1 cellular context compared by ENCODE assay signal in the genomic region with DNA sequence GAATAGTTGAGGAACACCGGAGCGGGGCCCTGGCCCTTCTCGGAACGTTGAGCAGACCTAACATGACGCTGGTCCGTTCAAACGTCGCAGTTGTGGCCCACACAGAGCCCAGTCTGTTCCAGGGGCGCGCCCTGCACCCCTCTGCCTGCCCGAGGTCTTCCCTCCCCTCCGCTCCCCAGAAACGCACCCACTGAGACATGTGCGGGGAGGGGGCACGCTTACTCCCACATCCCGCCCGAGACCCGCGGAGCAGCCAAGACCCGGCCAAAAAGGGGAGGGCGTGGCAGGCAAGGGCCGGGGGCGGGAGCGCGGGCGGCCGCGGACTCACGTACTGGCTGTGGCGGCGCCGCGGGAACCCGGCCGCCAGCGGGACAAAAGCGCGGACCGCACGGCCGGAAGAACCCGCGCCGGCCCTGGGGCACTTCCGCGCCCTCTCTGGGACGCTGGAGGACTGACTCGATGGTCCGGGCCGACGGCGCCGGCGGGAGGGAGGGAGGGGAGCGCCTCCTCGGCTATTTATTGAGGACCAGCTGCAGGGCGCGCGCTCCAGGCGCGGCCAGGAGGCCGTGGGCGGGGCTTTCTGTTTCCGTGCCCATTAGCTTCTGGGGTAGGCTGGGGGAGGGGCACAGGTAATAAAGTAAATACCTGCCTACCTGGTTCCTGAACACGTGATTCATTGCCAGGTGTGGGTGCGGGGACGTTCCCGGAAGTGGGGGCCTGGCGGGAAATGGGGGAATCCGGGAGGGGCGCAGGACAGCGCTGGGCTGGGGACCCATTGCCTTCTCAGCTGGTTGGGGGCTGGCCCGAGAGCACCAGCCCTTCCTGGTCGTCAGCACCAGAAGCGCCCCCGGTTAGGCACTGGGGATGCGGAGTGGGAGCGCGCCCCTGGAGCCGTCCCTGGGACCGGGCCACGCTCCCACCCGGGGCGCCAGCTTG.
A peak's percentile ranks its signal among the peaks of the same experiment; 100 is the strongest.
TF ChIP-seq lines count a peak whose summit lies in the region.

A gene (minus strand): TSS at position 390 of the 936 bp plus-strand sequence. CDS start 57 bp downstream, at position 333.

TF ChIP-seq in K562, 482 proteins besides CTCF, POLR2A, EP300 and RAD21 (continued from another document and continues in another):
- TF ChIP-seq, protein P1, sequence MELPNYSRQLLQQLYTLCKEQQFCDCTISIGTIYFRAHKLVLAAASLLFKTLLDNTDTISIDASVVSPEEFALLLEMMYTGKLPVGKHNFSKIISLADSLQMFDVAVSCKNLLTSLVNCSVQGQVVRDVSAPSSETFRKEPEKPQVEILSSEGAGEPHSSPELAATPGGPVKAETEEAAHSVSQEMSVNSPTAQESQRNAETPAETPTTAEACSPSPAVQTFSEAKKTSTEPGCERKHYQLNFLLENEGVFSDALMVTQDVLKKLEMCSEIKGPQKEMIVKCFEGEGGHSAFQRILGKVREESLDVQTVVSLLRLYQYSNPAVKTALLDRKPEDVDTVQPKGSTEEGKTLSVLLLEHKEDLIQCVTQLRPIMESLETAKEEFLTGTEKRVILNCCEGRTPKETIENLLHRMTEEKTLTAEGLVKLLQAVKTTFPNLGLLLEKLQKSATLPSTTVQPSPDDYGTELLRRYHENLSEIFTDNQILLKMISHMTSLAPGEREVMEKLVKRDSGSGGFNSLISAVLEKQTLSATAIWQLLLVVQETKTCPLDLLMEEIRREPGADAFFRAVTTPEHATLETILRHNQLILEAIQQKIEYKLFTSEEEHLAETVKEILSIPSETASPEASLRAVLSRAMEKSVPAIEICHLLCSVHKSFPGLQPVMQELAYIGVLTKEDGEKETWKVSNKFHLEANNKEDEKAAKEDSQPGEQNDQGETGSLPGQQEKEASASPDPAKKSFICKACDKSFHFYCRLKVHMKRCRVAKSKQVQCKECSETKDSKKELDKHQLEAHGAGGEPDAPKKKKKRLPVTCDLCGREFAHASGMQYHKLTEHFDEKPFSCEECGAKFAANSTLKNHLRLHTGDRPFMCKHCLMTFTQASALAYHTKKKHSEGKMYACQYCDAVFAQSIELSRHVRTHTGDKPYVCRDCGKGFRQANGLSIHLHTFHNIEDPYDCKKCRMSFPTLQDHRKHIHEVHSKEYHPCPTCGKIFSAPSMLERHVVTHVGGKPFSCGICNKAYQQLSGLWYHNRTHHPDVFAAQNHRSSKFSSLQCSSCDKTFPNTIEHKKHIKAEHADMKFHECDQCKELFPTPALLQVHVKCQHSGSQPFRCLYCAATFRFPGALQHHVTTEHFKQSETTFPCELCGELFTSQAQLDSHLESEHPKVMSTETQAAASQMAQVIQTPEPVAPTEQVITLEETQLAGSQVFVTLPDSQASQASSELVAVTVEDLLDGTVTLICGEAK (IDR thresholded peaks at IDR 0.05), result peak; percentile 96
- TF ChIP-seq, protein P1 (CRISPR knock-in tag; IDR thresholded peaks at IDR 0.05), result no peak
- TF ChIP-seq, protein P2, sequence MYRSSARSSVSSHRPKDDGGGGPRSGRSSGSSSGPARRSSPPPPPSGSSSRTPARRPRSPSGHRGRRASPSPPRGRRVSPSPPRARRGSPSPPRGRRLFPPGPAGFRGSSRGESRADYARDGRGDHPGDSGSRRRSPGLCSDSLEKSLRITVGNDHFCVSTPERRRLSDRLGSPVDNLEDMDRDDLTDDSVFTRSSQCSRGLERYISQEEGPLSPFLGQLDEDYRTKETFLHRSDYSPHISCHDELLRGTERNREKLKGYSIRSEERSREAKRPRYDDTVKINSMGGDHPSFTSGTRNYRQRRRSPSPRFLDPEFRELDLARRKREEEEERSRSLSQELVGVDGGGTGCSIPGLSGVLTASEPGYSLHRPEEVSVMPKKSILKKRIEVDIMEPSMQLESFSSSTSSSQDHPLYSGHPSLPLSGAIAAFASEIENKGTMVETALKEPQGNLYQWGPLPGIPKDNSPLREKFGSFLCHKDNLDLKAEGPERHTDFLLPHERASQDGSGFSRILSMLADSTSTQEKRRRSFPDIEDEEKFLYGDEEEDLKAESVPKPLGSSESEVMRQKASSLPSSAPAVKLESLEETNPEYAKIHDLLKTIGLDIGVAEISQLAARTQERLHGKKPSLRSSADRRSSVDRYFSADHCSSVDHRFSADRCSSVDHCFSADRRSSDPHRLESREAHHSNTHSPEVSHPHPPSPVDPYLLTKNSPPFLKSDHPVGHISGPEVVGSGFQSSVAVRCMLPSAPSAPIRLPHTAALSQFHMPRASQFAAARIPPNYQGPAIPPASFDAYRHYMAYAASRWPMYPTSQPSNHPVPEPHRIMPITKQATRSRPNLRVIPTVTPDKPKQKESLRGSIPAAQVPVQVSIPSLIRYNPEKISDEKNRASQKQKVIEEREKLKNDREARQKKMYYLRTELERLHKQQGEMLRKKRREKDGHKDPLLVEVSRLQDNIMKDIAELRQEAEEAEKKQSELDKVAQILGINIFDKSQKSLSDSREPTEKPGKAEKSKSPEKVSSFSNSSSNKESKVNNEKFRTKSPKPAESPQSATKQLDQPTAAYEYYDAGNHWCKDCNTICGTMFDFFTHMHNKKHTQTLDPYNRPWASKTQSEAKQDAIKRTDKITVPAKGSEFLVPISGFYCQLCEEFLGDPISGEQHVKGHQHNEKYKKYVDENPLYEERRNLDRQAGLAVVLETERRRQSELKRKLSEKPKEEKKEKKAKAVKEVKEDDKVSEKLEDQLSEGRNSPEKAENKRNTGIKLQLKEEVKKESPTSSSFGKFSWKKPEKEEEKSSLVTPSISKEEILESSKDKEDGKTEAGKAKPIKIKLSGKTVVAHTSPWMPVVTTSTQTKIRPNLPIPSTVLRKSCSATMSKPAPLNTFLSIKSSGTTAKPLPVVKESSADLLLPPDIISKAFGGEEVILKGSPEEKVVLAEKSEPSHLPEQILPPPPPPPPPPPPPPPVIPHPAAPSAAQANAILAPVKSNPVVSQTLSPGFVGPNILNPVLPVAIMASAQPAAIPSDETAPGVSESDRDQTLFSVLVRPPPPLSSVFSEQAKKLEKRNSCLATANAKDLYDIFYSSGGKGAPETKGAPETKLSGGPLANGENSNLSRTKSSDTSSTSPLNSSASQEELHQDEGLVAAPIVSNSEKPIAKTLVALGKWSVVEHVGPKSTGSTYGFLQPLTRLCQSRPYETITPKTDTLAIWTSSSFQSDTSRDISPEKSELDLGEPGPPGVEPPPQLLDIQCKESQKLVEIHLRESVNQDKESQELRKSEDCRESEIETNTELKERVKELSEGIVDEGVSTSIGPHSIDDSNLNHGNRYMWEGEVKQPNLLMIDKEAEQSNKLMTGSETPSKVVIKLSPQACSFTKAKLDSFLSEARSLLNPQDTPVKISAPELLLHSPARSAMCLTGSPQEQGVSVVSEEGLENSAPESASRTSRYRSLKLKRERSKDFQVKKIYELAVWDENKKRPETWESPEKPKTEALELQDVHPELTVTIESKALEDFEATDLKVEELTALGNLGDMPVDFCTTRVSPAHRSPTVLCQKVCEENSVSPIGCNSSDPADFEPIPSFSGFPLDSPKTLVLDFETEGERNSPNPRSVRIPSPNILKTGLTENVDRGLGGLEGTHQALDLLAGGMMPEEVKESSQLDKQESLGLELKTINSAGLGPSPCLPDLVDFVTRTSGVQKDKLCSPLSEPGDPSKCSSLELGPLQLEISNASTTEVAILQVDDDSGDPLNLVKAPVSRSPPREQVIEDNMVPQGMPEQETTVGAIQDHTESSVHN (IDR thresholded peaks at IDR 0.05; ENCODE audit: borderline replicate concordance in 1 of 2, low read depth in 1 of 2), result no peak; a peak in 1 of 4 replicates
- TF ChIP-seq ZNF124 (CRISPR knock-in tag; IDR thresholded peaks at IDR 0.05), result no peak
- 0 out of 2 replicates have a peak, but pooled peaks have one; percentile 57 for TF ChIP-seq LCOR (CRISPR knock-in tag; IDR thresholded peaks at IDR 0.05)
- TF ChIP-seq, protein P3, sequence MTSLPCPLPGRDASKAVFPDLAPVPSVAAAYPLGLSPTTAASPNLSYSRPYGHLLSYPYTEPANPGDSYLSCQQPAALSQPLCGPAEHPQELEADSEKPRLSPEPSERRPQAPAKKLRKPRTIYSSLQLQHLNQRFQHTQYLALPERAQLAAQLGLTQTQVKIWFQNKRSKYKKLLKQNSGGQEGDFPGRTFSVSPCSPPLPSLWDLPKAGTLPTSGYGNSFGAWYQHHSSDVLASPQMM (CRISPR knock-in tag; IDR thresholded peaks at IDR 0.05), result no peak
- peak; percentile 84 for TF ChIP-seq ETV5 (CRISPR knock-in tag; IDR thresholded peaks at IDR 0.05; ENCODE audit: low read depth)
- TF ChIP-seq, protein P4, sequence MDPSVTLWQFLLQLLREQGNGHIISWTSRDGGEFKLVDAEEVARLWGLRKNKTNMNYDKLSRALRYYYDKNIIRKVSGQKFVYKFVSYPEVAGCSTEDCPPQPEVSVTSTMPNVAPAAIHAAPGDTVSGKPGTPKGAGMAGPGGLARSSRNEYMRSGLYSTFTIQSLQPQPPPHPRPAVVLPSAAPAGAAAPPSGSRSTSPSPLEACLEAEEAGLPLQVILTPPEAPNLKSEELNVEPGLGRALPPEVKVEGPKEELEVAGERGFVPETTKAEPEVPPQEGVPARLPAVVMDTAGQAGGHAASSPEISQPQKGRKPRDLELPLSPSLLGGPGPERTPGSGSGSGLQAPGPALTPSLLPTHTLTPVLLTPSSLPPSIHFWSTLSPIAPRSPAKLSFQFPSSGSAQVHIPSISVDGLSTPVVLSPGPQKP (CRISPR knock-in tag; IDR thresholded peaks at IDR 0.05), result no peak
- no peak for TF ChIP-seq MAFG (tag; conservative IDR thresholded peaks at IDR 0.05)
- no peak for TF ChIP-seq NCOA4 (IDR thresholded peaks at IDR 0.05; ENCODE audit: partially characterized antibody)
- TF ChIP-seq, protein P5, sequence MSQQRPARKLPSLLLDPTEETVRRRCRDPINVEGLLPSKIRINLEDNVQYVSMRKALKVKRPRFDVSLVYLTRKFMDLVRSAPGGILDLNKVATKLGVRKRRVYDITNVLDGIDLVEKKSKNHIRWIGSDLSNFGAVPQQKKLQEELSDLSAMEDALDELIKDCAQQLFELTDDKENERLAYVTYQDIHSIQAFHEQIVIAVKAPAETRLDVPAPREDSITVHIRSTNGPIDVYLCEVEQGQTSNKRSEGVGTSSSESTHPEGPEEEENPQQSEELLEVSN (IDR thresholded peaks at IDR 0.05; ENCODE audit: borderline replicate concordance in 1 of 2, extremely low read depth in 1 of 2, insufficient read depth in 1 of 2, insufficient read length in 1 of 2, low read depth in 1 of 2, low read length in 1 of 2, poor library complexity in 1 of 2, severe bottlenecking in 1 of 2), result peak; percentile 58 to 69
- TF ChIP-seq, protein P6, sequence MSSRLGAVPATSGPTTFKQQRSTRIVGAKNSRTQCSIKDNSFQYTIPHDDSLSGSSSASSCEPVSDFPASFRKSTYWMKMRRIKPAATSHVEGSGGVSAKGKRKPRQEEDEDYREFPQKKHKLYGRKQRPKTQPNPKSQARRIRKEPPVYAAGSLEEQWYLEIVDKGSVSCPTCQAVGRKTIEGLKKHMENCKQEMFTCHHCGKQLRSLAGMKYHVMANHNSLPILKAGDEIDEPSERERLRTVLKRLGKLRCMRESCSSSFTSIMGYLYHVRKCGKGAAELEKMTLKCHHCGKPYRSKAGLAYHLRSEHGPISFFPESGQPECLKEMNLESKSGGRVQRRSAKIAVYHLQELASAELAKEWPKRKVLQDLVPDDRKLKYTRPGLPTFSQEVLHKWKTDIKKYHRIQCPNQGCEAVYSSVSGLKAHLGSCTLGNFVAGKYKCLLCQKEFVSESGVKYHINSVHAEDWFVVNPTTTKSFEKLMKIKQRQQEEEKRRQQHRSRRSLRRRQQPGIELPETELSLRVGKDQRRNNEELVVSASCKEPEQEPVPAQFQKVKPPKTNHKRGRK (tag; IDR thresholded peaks at IDR 0.05), result no peak
- TF ChIP-seq, protein P7, sequence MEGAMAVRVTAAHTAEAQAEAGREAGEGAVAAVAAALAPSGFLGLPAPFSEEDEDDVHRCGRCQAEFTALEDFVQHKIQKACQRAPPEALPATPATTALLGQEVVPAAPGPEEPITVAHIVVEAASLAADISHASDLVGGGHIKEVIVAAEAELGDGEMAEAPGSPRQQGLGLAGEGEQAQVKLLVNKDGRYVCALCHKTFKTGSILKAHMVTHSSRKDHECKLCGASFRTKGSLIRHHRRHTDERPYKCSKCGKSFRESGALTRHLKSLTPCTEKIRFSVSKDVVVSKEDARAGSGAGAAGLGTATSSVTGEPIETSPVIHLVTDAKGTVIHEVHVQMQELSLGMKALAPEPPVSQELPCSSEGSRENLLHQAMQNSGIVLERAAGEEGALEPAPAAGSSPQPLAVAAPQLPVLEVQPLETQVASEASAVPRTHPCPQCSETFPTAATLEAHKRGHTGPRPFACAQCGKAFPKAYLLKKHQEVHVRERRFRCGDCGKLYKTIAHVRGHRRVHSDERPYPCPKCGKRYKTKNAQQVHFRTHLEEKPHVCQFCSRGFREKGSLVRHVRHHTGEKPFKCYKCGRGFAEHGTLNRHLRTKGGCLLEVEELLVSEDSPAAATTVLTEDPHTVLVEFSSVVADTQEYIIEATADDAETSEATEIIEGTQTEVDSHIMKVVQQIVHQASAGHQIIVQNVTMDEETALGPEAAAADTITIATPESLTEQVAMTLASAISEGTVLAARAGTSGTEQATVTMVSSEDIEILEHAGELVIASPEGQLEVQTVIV (CRISPR knock-in tag; IDR thresholded peaks at IDR 0.05; ENCODE audit: borderline replicate concordance), result no peak
- TF ChIP-seq, protein P8, sequence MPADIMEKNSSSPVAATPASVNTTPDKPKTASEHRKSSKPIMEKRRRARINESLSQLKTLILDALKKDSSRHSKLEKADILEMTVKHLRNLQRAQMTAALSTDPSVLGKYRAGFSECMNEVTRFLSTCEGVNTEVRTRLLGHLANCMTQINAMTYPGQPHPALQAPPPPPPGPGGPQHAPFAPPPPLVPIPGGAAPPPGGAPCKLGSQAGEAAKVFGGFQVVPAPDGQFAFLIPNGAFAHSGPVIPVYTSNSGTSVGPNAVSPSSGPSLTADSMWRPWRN (IDR thresholded peaks at IDR 0.05; ENCODE audit: low read depth), result no peak
- TF ChIP-seq, protein P9, sequence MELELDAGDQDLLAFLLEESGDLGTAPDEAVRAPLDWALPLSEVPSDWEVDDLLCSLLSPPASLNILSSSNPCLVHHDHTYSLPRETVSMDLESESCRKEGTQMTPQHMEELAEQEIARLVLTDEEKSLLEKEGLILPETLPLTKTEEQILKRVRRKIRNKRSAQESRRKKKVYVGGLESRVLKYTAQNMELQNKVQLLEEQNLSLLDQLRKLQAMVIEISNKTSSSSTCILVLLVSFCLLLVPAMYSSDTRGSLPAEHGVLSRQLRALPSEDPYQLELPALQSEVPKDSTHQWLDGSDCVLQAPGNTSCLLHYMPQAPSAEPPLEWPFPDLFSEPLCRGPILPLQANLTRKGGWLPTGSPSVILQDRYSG (tag; conservative IDR thresholded peaks at IDR 0.05; ENCODE audit: low read depth), result 0 out of 2 replicates have a peak, but pooled peaks have one; percentile 47
